Comparison of ENCODE assay signal across 1 cellular context in genomic region chr12:43551971-43552559, GRCh38.
A peak's percentile ranks its signal among the peaks of the same experiment; 100 is the strongest.
TF ChIP-seq lines count a peak whose summit lies in the region.

Gene ADAMTS20, minus strand, starts transcription at chr12:43552203. Its CDS starts 282 bp downstream, at chr12:43551921.

TF ChIP-seq in HEK293, 187 proteins besides CTCF, POLR2A, EP300 and RAD21 (continued from another document and continues in another):
- TF ChIP-seq AEBP2 (tag by site-specific recombination; IDR thresholded peaks at IDR 0.05; ENCODE audit: borderline replicate concordance), result no peak
- TF ChIP-seq ZBTB48 (tag by site-specific recombination; IDR thresholded peaks at IDR 0.05), result peak; percentile 81
- TF ChIP-seq ZBTB26 (tag by site-specific recombination; optimal IDR thresholded peaks at IDR 0.05), result peak; percentile 85
- no peak for TF ChIP-seq ZNF354C (tag by site-specific recombination; IDR thresholded peaks at IDR 0.05; ENCODE audit: borderline replicate concordance, low read depth)
- no peak for TF ChIP-seq ZBTB7A (tag by site-specific recombination; IDR thresholded peaks at IDR 0.05; ENCODE audit: low read depth)
- no peak for TF ChIP-seq SCRT2 (tag by site-specific recombination; IDR thresholded peaks at IDR 0.05)
- peak; percentile 22; the same call in 1 of the 2 replicates for TF ChIP-seq ZNF629 (tag by site-specific recombination; IDR thresholded peaks at IDR 0.05)
- TF ChIP-seq ZNF830 (tag by site-specific recombination; IDR thresholded peaks at IDR 0.05; ENCODE audit: low read depth), result no peak
- peak; percentile 49 for TF ChIP-seq GLIS1 (tag by site-specific recombination; IDR thresholded peaks at IDR 0.05)
- peak; percentile 28 for TF ChIP-seq SP7 (tag by site-specific recombination; IDR thresholded peaks at IDR 0.05)
- no peak for TF ChIP-seq ZNF596 (tag by site-specific recombination; IDR thresholded peaks at IDR 0.05)
- no peak for TF ChIP-seq ZNF585B (tag by site-specific recombination; IDR thresholded peaks at IDR 0.05)
- no peak for TF ChIP-seq ZNF768 (tag by site-specific recombination; IDR thresholded peaks at IDR 0.05)
- TF ChIP-seq ZNF394 (tag by site-specific recombination; IDR thresholded peaks at IDR 0.05; ENCODE audit: borderline replicate concordance), result peak; percentile 28; the same call in 1 of the 2 replicates
- TF ChIP-seq SP2 (tag by site-specific recombination; IDR thresholded peaks at IDR 0.05), result peak; percentile 67
- TF ChIP-seq ZNF148 (tag by site-specific recombination; IDR thresholded peaks at IDR 0.05; ENCODE audit: borderline replicate concordance), result no peak
- TF ChIP-seq ZNF654 (tag by site-specific recombination; IDR thresholded peaks at IDR 0.05; ENCODE audit: low read depth), result no peak
- no peak for TF ChIP-seq ZNF404 (tag by site-specific recombination; IDR thresholded peaks at IDR 0.05)
- TF ChIP-seq ZNF221 (tag by site-specific recombination; IDR thresholded peaks at IDR 0.05; ENCODE audit: borderline replicate concordance), result no peak
- TF ChIP-seq ZNF169 (tag by site-specific recombination; IDR thresholded peaks at IDR 0.05), result no peak
- peak; percentile 99 for TF ChIP-seq ZNF335 (tag by site-specific recombination; conservative IDR thresholded peaks at IDR 0.05)
- peak; percentile 38; the same call in 1 of the 2 replicates for TF ChIP-seq ZFP37 (tag by site-specific recombination; IDR thresholded peaks at IDR 0.05)
- no peak for TF ChIP-seq ZNF18 (tag by site-specific recombination; IDR thresholded peaks at IDR 0.05)
- TF ChIP-seq ZNF132 (tag by site-specific recombination; IDR thresholded peaks at IDR 0.05; ENCODE audit: borderline replicate concordance), result no peak
- TF ChIP-seq KLF1 (tag by site-specific recombination; IDR thresholded peaks at IDR 0.05), result no peak
- TF ChIP-seq ZNF561 (tag by site-specific recombination; IDR thresholded peaks at IDR 0.05; ENCODE audit: borderline replicate concordance), result peak; percentile 19; the same call in 1 of the 2 replicates
- no peak for TF ChIP-seq ZNF138 (tag by site-specific recombination; IDR thresholded peaks at IDR 0.05; ENCODE audit: borderline replicate concordance)
- no peak for TF ChIP-seq ZNF174 (tag by site-specific recombination; IDR thresholded peaks at IDR 0.05)
- no peak for TF ChIP-seq INSM2 (tag by site-specific recombination; IDR thresholded peaks at IDR 0.05)
- 0 out of 2 replicates have a peak, but pooled peaks have one; percentile 13 for TF ChIP-seq PRDM4 (tag by site-specific recombination; IDR thresholded peaks at IDR 0.05)
- peak; percentile 97 for TF ChIP-seq ZNF341 (tag by site-specific recombination; IDR thresholded peaks at IDR 0.05; ENCODE audit: low read depth)
- no peak for TF ChIP-seq ZFP69B (tag by site-specific recombination; IDR thresholded peaks at IDR 0.05)
- no peak for TF ChIP-seq ZSCAN16 (tag by site-specific recombination; IDR thresholded peaks at IDR 0.05)
- TF ChIP-seq ZNF366 (tag by site-specific recombination; conservative IDR thresholded peaks at IDR 0.05), result no peak
- TF ChIP-seq HIC1 (tag by site-specific recombination; IDR thresholded peaks at IDR 0.05), result peak; percentile 57; the same call in 1 of the 2 replicates
- TF ChIP-seq ZNF677 (tag by site-specific recombination; IDR thresholded peaks at IDR 0.05), result no peak
- TF ChIP-seq MYNN (tag by site-specific recombination; IDR thresholded peaks at IDR 0.05; ENCODE audit: borderline replicate concordance), result no peak
- TF ChIP-seq ZNF747 (tag by site-specific recombination; IDR thresholded peaks at IDR 0.05), result no peak
- TF ChIP-seq ZBTB20 (tag by site-specific recombination; IDR thresholded peaks at IDR 0.05), result peak; percentile 58
- no peak for TF ChIP-seq ZNF639 (tag by site-specific recombination; IDR thresholded peaks at IDR 0.05)
- TF ChIP-seq ZBTB6 (tag by site-specific recombination; IDR thresholded peaks at IDR 0.05), result no peak
- no peak for TF ChIP-seq ZNF274 (IDR thresholded peaks at IDR 0.05; ENCODE audit: low read length)
- no peak for TF ChIP-seq ZNF274 (tag by site-specific recombination; IDR thresholded peaks at IDR 0.05; ENCODE audit: borderline replicate concordance)
- TF ChIP-seq ZNF423 (tag by site-specific recombination; IDR thresholded peaks at IDR 0.05), result no peak
- TF ChIP-seq TRIM28 (IDR thresholded peaks at IDR 0.05; ENCODE audit: borderline replicate concordance, low read length), result no peak
- no peak for TF ChIP-seq TCF7L2 (IDR thresholded peaks at IDR 0.05; ENCODE audit: borderline replicate concordance, low read depth, low read length)
- TF ChIP-seq ZNF416 (tag by site-specific recombination; IDR thresholded peaks at IDR 0.05), result no peak
- TF ChIP-seq ZNF792 (tag by site-specific recombination; IDR thresholded peaks at IDR 0.05), result no peak
- TF ChIP-seq ZNF513 (tag by site-specific recombination; IDR thresholded peaks at IDR 0.05), result no peak
